15 cellular contexts compared by ENCODE assay signal in genomic region chr5:44565872-44566271, GRCh38.
DNase-seq lines count a peak whose midpoint lies in the region; ATAC-seq, FAIRE-seq and TF ChIP-seq lines count a peak whose summit lies in the region.
"Had no signal": no experiment of that assay in that cellular context is flagged by ENCODE, and none has a peak within 500 bp of the region (broad histone marks: within the 10 kb centered on the region; RNA-seq: fewer than 3 reads in every experiment).

No MANE protein-coding gene starts in this region.

- no peaks in the 10 kb centered on the region for H3K9me3 Mint-ChIP-seq in GM23338

- no peaks in the 10 kb centered on the region for H3K27me3 ChIP-seq in GM23338 (ENCODE audit: insufficient read depth)
- no peaks in the 10 kb centered on the region for H3K27me3 ChIP-seq in psoas muscle (ENCODE audit: insufficient read depth in 3 of 3, low read length in 2 of 3)
- H3K27me3 ChIP-seq: BLaER1 had no signal

- H3K4me1 ChIP-seq in GM23338 (ENCODE audit: insufficient read depth) (no peaks in the 10 kb centered on the region), psoas muscle (no peaks in the 10 kb centered on the region)
- H3K4me1 ChIP-seq: BLaER1 had no signal

- H3K27ac ChIP-seq in GM23338 (ENCODE audit: low read depth) (no peak overlapping the region), psoas muscle (peak overlapping the region; percentile 77)
- H3K27ac ChIP-seq: BLaER1, SK-N-MC had no signal

- H3K4me3 ChIP-seq in GM23338: no peak overlapping the region
- no peak overlapping the region for H3K4me3 ChIP-seq in fibroblast of the aortic adventitia (ENCODE audit: low read depth, low read length)
- H3K4me3 ChIP-seq in psoas muscle: peak overlapping the region; percentile 7
- H3K4me3 ChIP-seq: BLaER1, SK-N-MC had no signal

- H3K4me2 ChIP-seq in GM23338: no peak overlapping the region
- H3K4me2 ChIP-seq: BLaER1 had no signal

- ATAC-seq in GM23338: no peak
- ATAC-seq in psoas muscle: peak; percentile 56 to 79 (median 73)
- no peak for ATAC-seq in HG02571 (IDR thresholded peaks at IDR 0.05; ENCODE audit: unreplicated experiment)

- no peak overlapping the region for H3K27ac Mint-ChIP-seq in GM23338

- H3K9me2 ChIP-seq in GM23338 (ENCODE audit: insufficient read depth): no peaks in the 10 kb centered on the region

- no peak overlapping the region for H3K4me3 Mint-ChIP-seq in GM23338

- H3K36me3 ChIP-seq in GM23338 (ENCODE audit: insufficient read depth): no peaks in the 10 kb centered on the region
- H3K36me3 ChIP-seq in psoas muscle (ENCODE audit: insufficient read depth in 1 of 2, low read depth in 1 of 2): no peaks in the 10 kb centered on the region
- H3K36me3 ChIP-seq: BLaER1 had no signal

- no peak for FAIRE-seq in HTR-8/SVneo (lab: Jason Lieb, UNC)

- intact Hi-C loops in psoas muscle (cut with DNase I): no loop called here

- no peaks in the 10 kb centered on the region for H3F3A ChIP-seq in GM23338 (replicated peaks; ENCODE audit: low read depth)

- peak overlapping the region; percentile 45; the same call in 1 of the 2 replicates for H2AFZ ChIP-seq in GM23338

- in situ Hi-C loops in GM13976 (cut with MboI; ENCODE audit: low sequenced_read_pairs, unreplicated experiment): no loop called here

- TF ChIP-seq CTCF in GM23338 (conservative IDR thresholded peaks at IDR 0.05; ENCODE audit: low read depth in 2 of 2): no peak
- TF ChIP-seq CTCF in fibroblast of the aortic adventitia (IDR thresholded peaks at IDR 0.05; ENCODE audit: insufficient read depth, low read length): no peak
- TF ChIP-seq CTCF in psoas muscle (IDR thresholded peaks at IDR 0.05): no peak
- TF ChIP-seq CTCF in GM13976 (IDR thresholded peaks at IDR 0.05; ENCODE audit: borderline replicate concordance, control extremely low read depth, extremely low read depth, insufficient read depth, missing control alignments): no peak

- H4K20me1 ChIP-seq in GM23338 (replicated peaks; ENCODE audit: insufficient read depth): no peaks in the 10 kb centered on the region
- H4K20me1 ChIP-seq: BLaER1 had no signal

- WGBS in psoas muscle, 3 donors: 69 to 76% (median 75%) methylated on average over 2 of the region's 2 CpGs

- DNase-seq in GM23338 (ENCODE audit: low spot score): no peak
- DNase-seq in T1000 (lab: John Stamatoyannopoulos, UW): peak; percentile 37
- DNase-seq in fibroblast of the aortic adventitia (ENCODE audit: low read depth): peak; percentile 10
- DNase-seq in psoas muscle: no peak
- DNase-seq in EL: no peak
- DNase-seq in HTR-8/SVneo (ENCODE audit: insufficient read length, low spot score): no peak
- DNase-seq in GM13976 (ENCODE audit: low spot score): no peak
- DNase-seq: DMS 273 treated with DMSO at 0.1 percent for 48 hours, NCI-H1048, NCI-H146, NCI-H345, NCI-H69 had no signal

- H3K9me3 ChIP-seq in psoas muscle: peaks cover 2% of the 10 kb centered on the region
- H3K9me3 ChIP-seq: BLaER1 had no signal

- no peaks in the 10 kb centered on the region for H3K36me3 Mint-ChIP-seq in GM23338 (ENCODE audit: low read depth)

- H3K27me3 Mint-ChIP-seq in GM23338 (ENCODE audit: insufficient read depth, low read depth, poor library complexity): no peaks in the 10 kb centered on the region

- no peaks in the 10 kb centered on the region for H3K79me2 ChIP-seq in GM23338 (replicated peaks; ENCODE audit: insufficient read depth)

- H3K4me1 Mint-ChIP-seq in GM23338: no peaks in the 10 kb centered on the region

TF ChIP-seq in GM23338, 12 proteins besides CTCF, POLR2A, EP300 and RAD21 (continues in another document):
- TF ChIP-seq ZNF462 (CRISPR knock-in tag; IDR thresholded peaks at IDR 0.05) (no peak), POLR2AphosphoS5 (IDR thresholded peaks at IDR 0.05; ENCODE audit: low read depth) (no peak), REST (IDR thresholded peaks at IDR 0.05; ENCODE audit: unreplicated experiment) (no peak), EZH2 (IDR thresholded peaks at IDR 0.05; ENCODE audit: low read depth, unreplicated experiment) (no peak), ZNF114 (CRISPR knock-in tag; IDR thresholded peaks at IDR 0.05) (no peak), NANOG (IDR thresholded peaks at IDR 0.05; ENCODE audit: borderline replicate concordance) (no peak)

Comparison
In these comparisons a context has a peak if more than half of its experiments do, and no peak if none do; other contexts are left out.
1. ATAC-seq: peak in psoas muscle (4 of 4); none in GM23338 (single experiment) and HG02571 (single experiment).
2. DNase-seq: peak in T1000 (single experiment) and fibroblast of the aortic adventitia (single experiment); none in GM23338 (single experiment), psoas muscle (0 of 2), EL (single experiment), HTR-8/SVneo (single experiment) and GM13976 (single experiment).